20 cellular contexts compared by ENCODE assay signal in the genomic region with DNA sequence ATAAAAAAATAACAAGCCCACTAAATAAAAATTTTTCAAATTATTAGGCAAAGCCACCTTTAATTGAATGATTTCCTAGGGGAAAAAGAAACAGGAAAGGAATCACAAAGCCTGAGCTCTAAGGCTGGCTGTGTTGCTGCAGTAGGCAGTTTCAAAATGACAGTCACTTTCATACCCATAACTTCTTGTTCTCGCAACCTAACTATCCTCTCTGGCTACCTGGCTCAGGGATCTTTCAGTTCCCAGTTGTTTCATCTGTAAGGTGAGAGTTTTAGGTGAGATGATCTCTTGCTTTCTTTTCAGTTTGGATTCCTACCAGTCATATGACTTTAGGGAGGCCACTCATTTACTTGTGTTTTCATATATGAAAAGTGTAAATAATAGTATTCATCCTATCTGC.
"Had no signal": no experiment of that assay in that cellular context is flagged by ENCODE, and none has a peak within 500 bp of the region (broad histone marks: within the 10 kb centered on the region; RNA-seq: fewer than 3 reads in every experiment).

No MANE protein-coding gene starts in this region.

- H3K4me3 ChIP-seq: dorsolateral prefrontal cortex, left ventricle myocardium inferior, thoracic aorta, upper lobe of left lung had no signal

- H3K4me1 ChIP-seq: upper lobe of left lung had no signal

- H3K36me3 ChIP-seq: left ventricle myocardium inferior, thoracic aorta, upper lobe of left lung had no signal

- H3K9me3 ChIP-seq: left ventricle myocardium inferior, thoracic aorta, upper lobe of left lung had no signal

- ATAC-seq: activated CD4-positive, CD25-positive, alpha-beta regulatory T cell treated with anti-CD3 and anti-CD28 coated beads, Interleukin-2, amount 50 U/mL, for 24 hours; activated naive CD8-positive, alpha-beta T cell treated with anti-CD3 and anti-CD28 coated beads, Interleukin-2, amount 50 U/mL, for 24 hours; stimulated activated naive B cell treated with anti-CD40 and anti-IgM and Interleukin-4, amounts not matched to agents 10 μg/mL and 1 μg/mL and 100 μg/mL, for 72 hours had no signal

- H3K27me3 ChIP-seq: dorsolateral prefrontal cortex, upper lobe of left lung had no signal

- DNase-seq: activated CD4-positive, alpha-beta T cell treated with anti-CD3 and anti-CD28 coated beads, Interleukin-2, amount 50 U/mL, for 1 hour; activated CD8-positive, alpha-beta memory T cell treated with anti-CD3 and anti-CD28 coated beads, Interleukin-2, amount 50 U/mL, for 4 hours; activated effector memory CD4-positive, alpha-beta T cell treated with Interleukin-2 at 50 U/mL for 16 hours; activated naive CD4-positive, alpha-beta T cell treated with anti-CD3 and anti-CD28 coated beads, Interleukin-2, amount 10 ng/mL, durations not matched to agents 7 days and 5 days; activated naive CD8-positive, alpha-beta T cell treated with anti-CD3 and anti-CD28 coated beads, Interleukin-2, amount 50 U/mL, for 24 hours; activated T-cell treated with anti-CD3 and anti-CD28 coated beads, Interleukin-2, amount 50 U/mL, for 48 hours; anterior cingulate cortex; caudate nucleus; dorsolateral prefrontal cortex; immature natural killer cell; kidney glomerular epithelial cell; left ventricle myocardium inferior; nephron progenitor cell; nucleus accumbens; retina; stimulated activated naive B cell treated with anti-CD40 and anti-IgM and Interleukin-4, amounts not matched to agents 10 μg/mL and 1 μg/mL and 100 μg/mL, for 72 hours; upper lobe of left lung had no signal

- FAIRE-seq: colon had no signal

- H3K27ac ChIP-seq: left ventricle myocardium inferior, thoracic aorta, upper lobe of left lung had no signal
